In the genomic region with DNA sequence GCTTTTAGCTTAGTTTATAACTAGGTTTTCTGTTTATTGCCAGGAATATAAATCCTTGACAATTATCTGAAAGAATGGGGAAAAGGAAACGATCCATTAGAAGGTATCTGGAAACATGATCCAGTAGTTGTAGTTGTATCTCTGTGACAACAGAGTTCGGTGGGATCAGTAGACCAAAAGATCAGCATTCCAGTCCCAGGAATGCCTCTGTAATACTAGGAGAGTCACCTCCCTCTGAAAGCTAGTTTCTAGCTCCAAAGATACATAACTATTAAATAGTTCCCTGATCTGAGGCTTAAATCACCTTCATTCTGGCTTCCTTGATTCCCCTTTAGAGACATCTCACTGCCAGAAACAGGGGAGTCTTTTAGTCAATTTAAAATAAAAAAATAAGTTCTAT, we compare ENCODE assay signal across 25 cellular contexts. TPM values are rescaled to one million over a fixed set of nuclear protein-coding genes. Genes with fewer than 3 reads are reported as not detected.
DNase-seq lines count a peak whose midpoint lies in the region; ATAC-seq, FAIRE-seq and TF ChIP-seq lines count a peak whose summit lies in the region.
"Had no signal": no experiment of that assay in that cellular context is flagged by ENCODE, and none has a peak within 500 bp of the region (broad histone marks: within the 10 kb centered on the region; RNA-seq: fewer than 3 reads in every experiment).

No MANE protein-coding gene starts in this region.

- no peak overlapping the region for H3K23ac ChIP-seq in mesenchymal stem cell (ENCODE audit: low read length in 2 of 2)

- no peak overlapping the region for H3K14ac ChIP-seq in mesenchymal stem cell (ENCODE audit: low read length in 2 of 2)

- no peaks in the 10 kb centered on the region for H3K9me2 ChIP-seq in SK-N-SH

- peaks cover 20% of the 10 kb centered on the region for H3K4me1 Mint-ChIP-seq in activated CD4-positive, alpha-beta T cell treated with anti-CD3 and anti-CD28 coated beads, Interleukin-2, amount 10 ng/mL, durations not matched to agents 7 days and 5 days
- H3K4me1 Mint-ChIP-seq: stimulated activated naive B cell treated with anti-CD40 and anti-IgM and Interleukin-4, amounts not matched to agents 10 μg/mL and 1 μg/mL and 100 μg/mL, for 72 hours had no signal

- H2BK120ac ChIP-seq in mesenchymal stem cell (ENCODE audit: low read depth, low read length): no peak overlapping the region

- peaks cover 3% of the 10 kb centered on the region for H3K36me3 Mint-ChIP-seq in activated CD4-positive, alpha-beta T cell treated with anti-CD3 and anti-CD28 coated beads, Interleukin-2, amount 10 ng/mL, durations not matched to agents 7 days and 5 days (ENCODE audit: low read depth)
- H3K36me3 Mint-ChIP-seq: activated naive CD4-positive, alpha-beta T cell treated with anti-CD3 and anti-CD28 coated beads, Interleukin-2, amount 50 U/mL, for 24 hours; CD4-positive, alpha-beta memory T cell; stimulated activated naive B cell treated with anti-CD40 and anti-IgM and Interleukin-4, amounts not matched to agents 10 μg/mL and 1 μg/mL and 100 μg/mL, for 72 hours had no signal

- no peak for ATAC-seq in GM18870 (IDR thresholded peaks at IDR 0.05; ENCODE audit: unreplicated experiment)
- ATAC-seq: GM12878; stimulated activated naive B cell treated with anti-CD40 and anti-IgM and Interleukin-4, amounts not matched to agents 10 μg/mL and 1 μg/mL and 100 μg/mL, for 72 hours had no signal

- H3K36me3 ChIP-seq in SK-N-SH (replicated peaks in 1 of 2; ENCODE audit: control insufficient read depth in 1 of 2, insufficient read depth in 2 of 2, low read length in 1 of 2): no peaks in the 10 kb centered on the region
- H3K36me3 ChIP-seq in mesenchymal stem cell (ENCODE audit: control insufficient read depth in 1 of 2, insufficient read depth in 2 of 2, low read depth in 1 of 2, low read length in 2 of 2): no peaks in the 10 kb centered on the region

- peak; percentile 78 for FAIRE-seq in G401.6 (lab: Jason Lieb, UNC)
- FAIRE-seq: endometrium, GM12878 had no signal

- no peak for TF ChIP-seq EP300 in SK-N-SH (IDR thresholded peaks at IDR 0.05; ENCODE audit: borderline replicate concordance in 1 of 2, low read depth in 1 of 2, low read length in 1 of 2)

- 29% methylated on average over 2 of the region's 2 CpGs for WGBS in SK-N-SH (ENCODE audit: low lambda C conversion rate)
- WGBS in mesenchymal stem cell: 49% methylated on average over 2 of the region's 2 CpGs

- peaks cover 55% of the 10 kb centered on the region for H3K79me2 ChIP-seq in SK-N-SH (ENCODE audit: insufficient read depth)

- no peak overlapping the region for H3K27ac Mint-ChIP-seq in activated CD4-positive, alpha-beta T cell treated with anti-CD3 and anti-CD28 coated beads, Interleukin-2, amount 10 ng/mL, durations not matched to agents 7 days and 5 days
- H3K27ac Mint-ChIP-seq: activated naive CD4-positive, alpha-beta T cell treated with anti-CD3 and anti-CD28 coated beads, Interleukin-2, amount 50 U/mL, for 24 hours; CD4-positive, alpha-beta memory T cell; stimulated activated naive B cell treated with anti-CD40 and anti-IgM and Interleukin-4, amounts not matched to agents 10 μg/mL and 1 μg/mL and 100 μg/mL, for 72 hours had no signal

- H3K27ac ChIP-seq in SK-N-SH (ENCODE audit: low read depth in 2 of 2, low read length in 1 of 2) (peak overlapping the region; percentile 55 to 90; a peak in 3 of 4 replicates), mesenchymal stem cell (ENCODE audit: low read length, poor library complexity, severe bottlenecking) (peak overlapping the region; percentile 64)
- H3K27ac ChIP-seq: VCaP had no signal

- H3K27me3 ChIP-seq in SK-N-SH (ENCODE audit: insufficient read depth): no peaks in the 10 kb centered on the region
- no peaks in the 10 kb centered on the region for H3K27me3 ChIP-seq in mesenchymal stem cell (ENCODE audit: control insufficient read depth in 1 of 2, insufficient read depth in 1 of 2, low read length in 2 of 2)

- H3K9me3 ChIP-seq in SK-N-SH (no peaks in the 10 kb centered on the region), mesenchymal stem cell (ENCODE audit: control insufficient read depth, low read length) (no peaks in the 10 kb centered on the region)

- H3K4me1 ChIP-seq in SK-N-SH (ENCODE audit: control insufficient read depth in 1 of 2, insufficient read depth in 2 of 2, low read depth in 1 of 2, low read length in 1 of 2): peaks cover 9 to 54% of the 10 kb centered on the region in 2 experiments
- peaks cover 16% of the 10 kb centered on the region for H3K4me1 ChIP-seq in mesenchymal stem cell (ENCODE audit: control insufficient read depth, insufficient read depth, low read depth, low read length)

- peaks cover 9% of the 10 kb centered on the region for H3K79me1 ChIP-seq in mesenchymal stem cell (replicated peaks; ENCODE audit: low read length, poor library complexity, severe bottlenecking)

- DNase-seq in SK-N-SH (no peak), mesenchymal stem cell (no peak), islet precursor cell (no peak), nucleus accumbens (lab: John Stamatoyannopoulos, UW) (no peak)
- no peak for DNase-seq in activated CD4-positive, alpha-beta T cell treated with anti-CD3 and anti-CD28 coated beads, Interleukin-2, amount 10 ng/mL, durations not matched to agents 7 days and 5 days
- DNase-seq: activated CD4-positive, alpha-beta T cell treated with anti-CD3 and anti-CD28 coated beads for 48 hours; AML-193; aorta; caudate nucleus; CD4-positive, alpha-beta memory T cell; dermis blood vessel endothelial cell; Kasumi-1; mammary epithelial cell; NCI-H1048; NCI-H187; NCI-H2171 treated with DMSO at 0.1 percent for 48 hours; NCI-H526 treated with DMSO at 0.1 percent for 48 hours; stimulated activated CD4-positive, alpha-beta T cell treated with anti-CD3 and anti-CD28 coated beads, Interleukin-4, amount 100 ng/mL, for 24 hours; stimulated activated naive B cell treated with anti-CD40 and anti-IgM and Interleukin-4, amounts not matched to agents 10 μg/mL and 1 μg/mL and 100 μg/mL, for 72 hours had no signal

- no peak overlapping the region for H3K4me3 Mint-ChIP-seq in activated CD4-positive, alpha-beta T cell treated with anti-CD3 and anti-CD28 coated beads, Interleukin-2, amount 10 ng/mL, durations not matched to agents 7 days and 5 days
- H3K4me3 Mint-ChIP-seq: activated naive CD4-positive, alpha-beta T cell treated with anti-CD3 and anti-CD28 coated beads, Interleukin-2, amount 50 U/mL, for 24 hours; stimulated activated naive B cell treated with anti-CD40 and anti-IgM and Interleukin-4, amounts not matched to agents 10 μg/mL and 1 μg/mL and 100 μg/mL, for 72 hours had no signal

- no peaks in the 10 kb centered on the region for H3K9me3 Mint-ChIP-seq in activated CD4-positive, alpha-beta T cell treated with anti-CD3 and anti-CD28 coated beads, Interleukin-2, amount 10 ng/mL, durations not matched to agents 7 days and 5 days
- H3K9me3 Mint-ChIP-seq: activated naive CD4-positive, alpha-beta T cell treated with anti-CD3 and anti-CD28 coated beads, Interleukin-2, amount 50 U/mL, for 24 hours; CD4-positive, alpha-beta memory T cell had no signal

- H2BK15ac ChIP-seq in mesenchymal stem cell (ENCODE audit: low read depth, poor library complexity, severe bottlenecking): no peak overlapping the region

- TF ChIP-seq RAD21 in SK-N-SH (IDR thresholded peaks at IDR 0.05; ENCODE audit: low read length): no peak

- H3K4me3 ChIP-seq in SK-N-SH (ENCODE audit: low read depth in 2 of 2, low read length in 1 of 2) (no peak overlapping the region), mesenchymal stem cell (ENCODE audit: insufficient read depth in 1 of 2, low read depth in 1 of 2, low read length in 2 of 2) (no peak overlapping the region)
- H3K4me3 ChIP-seq: GM12878 had no signal

- no peak overlapping the region for H2AK5ac ChIP-seq in mesenchymal stem cell (ENCODE audit: low read length, severe bottlenecking)

- no peak for TF ChIP-seq CTCF in SK-N-SH (IDR thresholded peaks at IDR 0.05)

- peaks cover 3% of the 10 kb centered on the region for H3K27me3 Mint-ChIP-seq in activated CD4-positive, alpha-beta T cell treated with anti-CD3 and anti-CD28 coated beads, Interleukin-2, amount 10 ng/mL, durations not matched to agents 7 days and 5 days
- H3K27me3 Mint-ChIP-seq: activated naive CD4-positive, alpha-beta T cell treated with anti-CD3 and anti-CD28 coated beads, Interleukin-2, amount 50 U/mL, for 24 hours; CD4-positive, alpha-beta memory T cell had no signal

- H3K4ac ChIP-seq in mesenchymal stem cell (ENCODE audit: low read depth in 1 of 2, low read length in 2 of 2): no peak overlapping the region

- no peak overlapping the region for H4K91ac ChIP-seq in mesenchymal stem cell (ENCODE audit: low read length)

- CTCF ChIA-PET in SK-N-SH (lab: Yijun Ruan, JAX): interaction anchor here (0.9 kb wide), 1 partner anchor 71 kb away, joined by 4 read pairs; no protein-coding TSS in a partner anchor
- CTCF ChIA-PET in activated CD4-positive, alpha-beta T cell treated with anti-CD3 and anti-CD28 coated beads, Interleukin-2, amount 10 ng/mL, durations not matched to agents 7 days and 5 days (lab: Charles Lee): interaction anchor here (0.6 kb wide), 1 partner anchor 192 kb away, joined by 3 read pairs; no protein-coding TSS in a partner anchor

- H2AFZ ChIP-seq in SK-N-SH (ENCODE audit: low read depth) (no peak overlapping the region), mesenchymal stem cell (ENCODE audit: low read depth, low read length) (no peak overlapping the region)

- POLR2A ChIA-PET in SK-N-SH (lab: Yijun Ruan, JAX): no interaction called here
- POLR2A ChIA-PET in activated CD4-positive, alpha-beta T cell treated with anti-CD3 and anti-CD28 coated beads, Interleukin-2, amount 10 ng/mL, durations not matched to agents 7 days and 5 days (lab: Charles Lee): no interaction called here

- peaks cover 59% of the 10 kb centered on the region for H3F3A ChIP-seq in SK-N-SH (replicated peaks; ENCODE audit: insufficient read depth)

- H3K9ac ChIP-seq in SK-N-SH: 0 out of 2 replicates have a peak overlapping the region, but pooled peaks have one; percentile 7
- H3K9ac ChIP-seq in mesenchymal stem cell (ENCODE audit: low read length): no peak overlapping the region

- no peak overlapping the region for H2BK12ac ChIP-seq in mesenchymal stem cell (ENCODE audit: low read length in 2 of 2)

- no peak overlapping the region for H2BK5ac ChIP-seq in mesenchymal stem cell (ENCODE audit: low read depth, low read length, poor library complexity, severe bottlenecking)

- H3K4me2 ChIP-seq in SK-N-SH: 0 out of 2 replicates have a peak overlapping the region, but pooled peaks have one; percentile 7
- H3K4me2 ChIP-seq in mesenchymal stem cell (ENCODE audit: low read length, poor library complexity, severe bottlenecking): no peak overlapping the region

- H4K20me1 ChIP-seq in SK-N-SH (ENCODE audit: insufficient read depth): no peaks in the 10 kb centered on the region

- H3K18ac ChIP-seq in mesenchymal stem cell (ENCODE audit: low read depth in 1 of 2, low read length in 2 of 2): no peak overlapping the region

- H4K8ac ChIP-seq in mesenchymal stem cell (ENCODE audit: low read length): no peak overlapping the region

RNA-seq across cellular contexts. Expression of gene MB21D2, which starts 34.1 kb away (rescaled TPM):
- polyA plus RNA-seq in SK-N-SH (2012; rRNA removed): 12.7 and 15.4 TPM in 2 replicates
- polyA plus RNA-seq in SK-N-SH (2012; cell fraction: cytosol; rRNA removed): 13.3 and 14.3 TPM in 2 replicates
- 13.3 and 15.1 TPM in 2 replicates for polyA plus RNA-seq in SK-N-SH (2012; cell fraction: nucleus; rRNA removed)
- polyA plus RNA-seq in mesenchymal stem cell (2013, experiment 1 of 2): 4.7 TPM
- 4.6 TPM for polyA plus RNA-seq in mesenchymal stem cell (2013, experiment 2 of 2)
- total RNA-seq in activated CD4-positive, alpha-beta T cell treated with anti-CD3 and anti-CD28 coated beads, Interleukin-2, amount 10 ng/mL, durations not matched to agents 7 days and 5 days: 1 to 10 TPM; 6.6 to 7.7 TPM
